Comparison of ENCODE assay signal across 8 cellular contexts in the genomic region with DNA sequence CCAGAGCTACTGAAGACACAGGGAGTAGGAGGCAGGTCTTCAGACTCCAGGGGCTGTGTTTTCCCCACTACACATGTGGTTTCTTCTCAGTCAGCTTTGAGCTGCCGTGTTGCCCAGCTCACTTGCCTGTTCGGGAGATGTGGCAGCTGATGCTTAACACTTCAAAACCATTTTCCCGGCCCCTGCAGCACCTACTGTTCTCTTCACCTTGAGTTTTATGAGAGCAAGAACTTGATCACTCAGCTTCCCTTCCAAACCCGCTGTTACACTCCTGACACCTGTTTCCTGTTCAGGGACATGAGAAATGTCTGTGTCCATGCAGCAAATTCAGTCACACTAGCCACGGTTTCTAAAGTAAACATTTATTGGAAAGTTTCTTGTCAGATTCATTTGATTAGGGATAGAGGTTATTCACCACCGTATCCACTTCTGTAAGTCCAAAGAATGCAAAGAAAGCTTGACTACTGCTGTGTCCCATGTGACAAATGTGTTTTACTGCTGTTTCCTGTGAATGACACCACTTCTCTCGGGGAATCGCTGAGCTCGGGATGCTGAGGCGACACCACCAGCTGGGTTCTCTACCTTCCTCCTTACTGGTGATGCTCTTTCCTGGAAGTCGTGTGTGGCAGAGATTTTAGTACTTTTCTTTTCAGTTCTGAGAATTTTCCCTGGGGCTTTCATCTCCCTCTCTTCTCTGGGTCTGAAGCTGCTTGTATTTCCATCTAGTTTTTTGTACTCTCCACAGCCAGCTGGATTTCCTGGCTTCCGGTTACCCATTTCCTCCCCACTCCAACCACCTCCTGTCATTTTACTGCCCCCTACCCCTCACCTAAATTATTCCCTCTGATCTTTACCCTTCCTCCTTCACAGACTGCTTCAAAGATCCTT.
DNase-seq lines count a peak whose midpoint lies in the region; ATAC-seq, FAIRE-seq and TF ChIP-seq lines count a peak whose summit lies in the region.

No MANE protein-coding gene starts in this region.

- no TSS peak for BruUV-seq in endothelial cell of umbilical vein (replicated peaks; lab: Mats Ljungman, UMichigan)

- H3K4me1 Mint-ChIP-seq in HFFc6 (ENCODE audit: low read depth) (peaks cover 20% of the 10 kb centered on the region), WTC11 (peaks cover 40% of the 10 kb centered on the region)

- ATAC-seq in WTC11: peak; percentile 71

- H4K20me1 ChIP-seq in BLaER1 treated with 17β-estradiol and CSF1 and Interleukin-3, amounts not matched to agents 10 nM and 100 nM: no peaks in the 10 kb centered on the region
- H4K20me1 ChIP-seq in endothelial cell of umbilical vein (replicated peaks; ENCODE audit: control insufficient read depth, extremely low read depth, insufficient read depth, low read length): no peaks in the 10 kb centered on the region

- intact Hi-C loops in endothelial cell of umbilical vein (cut with micrococcal nuclease): loop anchor here (1.0 to 5.0 kb wide), 7 partner anchors 61 to 399 kb away; no protein-coding TSS in a partner anchor

- no peak overlapping the region for H2AFZ ChIP-seq in endothelial cell of umbilical vein (ENCODE audit: low read depth, low read length)

- no peaks in the 10 kb centered on the region for H3K9me3 Mint-ChIP-seq in HFFc6
- H3K9me3 Mint-ChIP-seq in WTC11: no peaks in the 10 kb centered on the region

- peaks cover 4% of the 10 kb centered on the region for H3K27me3 Mint-ChIP-seq in HFFc6 (ENCODE audit: insufficient read depth)
- H3K27me3 Mint-ChIP-seq in WTC11 (ENCODE audit: low read depth): no peaks in the 10 kb centered on the region

- H3K9ac ChIP-seq in BLaER1 treated with 17β-estradiol and CSF1 and Interleukin-3, amounts not matched to agents 10 nM and 100 nM: peak overlapping the region in 2 of 11 experiments; percentile 20; a peak in 1 of 22 replicates
- H3K9ac ChIP-seq in endothelial cell of umbilical vein (replicated peaks; ENCODE audit: extremely low read depth, insufficient read depth, low read length): peak overlapping the region; percentile 34

- peaks cover 20% of the 10 kb centered on the region for H3K36me3 Mint-ChIP-seq in HFFc6 (ENCODE audit: low read depth)
- H3K36me3 Mint-ChIP-seq in WTC11: no peaks in the 10 kb centered on the region; the same call in 1 of the 2 replicates

- H3K4me3 Mint-ChIP-seq in HFFc6 (peak overlapping the region; percentile 7; the same call in 1 of the 2 replicates), WTC11 (no peak overlapping the region)

- H3K27ac ChIP-seq in BLaER1 treated with 17β-estradiol and CSF1 and Interleukin-3, amounts not matched to agents 10 nM and 100 nM: peak overlapping the region in 3 of 11 experiments; percentile 11 to 39 (median 12); a peak in 5 of 22 replicates
- H3K27ac ChIP-seq in endothelial cell of umbilical vein (ENCODE audit: insufficient read depth, low read depth, low read length): peak overlapping the region; percentile 22

- no peaks in the 10 kb centered on the region for H3K36me3 ChIP-seq in BLaER1 treated with 17β-estradiol and CSF1 and Interleukin-3, amounts not matched to agents 10 nM and 100 nM
- H3K36me3 ChIP-seq in endothelial cell of umbilical vein (ENCODE audit: control insufficient read depth in 2 of 2, extremely low read depth in 1 of 2, insufficient read depth in 2 of 2, low read length in 2 of 2): no peaks in the 10 kb centered on the region

- no peaks in the 10 kb centered on the region for H3K9me1 ChIP-seq in endothelial cell of umbilical vein (replicated peaks; ENCODE audit: control insufficient read depth, extremely low read depth, insufficient read depth, low read length)

- TF ChIP-seq POLR2A in endothelial cell of umbilical vein (IDR thresholded peaks at IDR 0.05; ENCODE audit: low read depth, low read length): peak; percentile 63

- no peak for DNase-seq in HFFc6
- no peak for DNase-seq in WTC11 (ENCODE audit: low spot score)
- DNase-seq in endothelial cell of umbilical vein (ENCODE audit: low read depth, low spot score): peak; percentile 70
- DNase-seq in renal cortical epithelial cell (ENCODE audit: low read depth): peak; percentile 21
- DNase-seq in effector CD4-positive, alpha-beta T cell: no peak
- no peak for DNase-seq in H4 (ENCODE audit: low spot score)
- no peak for DNase-seq in NOMO-1 treated with DMSO at 0.1 percent for 48 hours (lab: John Stamatoyannopoulos, UW; ENCODE audit: unreplicated experiment)

- H3K4me3 ChIP-seq in BLaER1 treated with 17β-estradiol and CSF1 and Interleukin-3, amounts not matched to agents 10 nM and 100 nM: peak overlapping the region in 3 of 10 experiments; percentile 5 to 37 (median 7); a peak in 3 of 20 replicates
- peak overlapping the region in 2 of 3 experiments; percentile 2 to 12 for H3K4me3 ChIP-seq in endothelial cell of umbilical vein (replicated peaks in 1 of 3; ENCODE audit: insufficient read depth in 1 of 3, low read depth in 1 of 3, low read length in 3 of 3)

- CTCF ChIA-PET in WTC11 (lab: Charles Lee): interaction anchor here (0.6 to 1.9 kb wide), 8 partner anchors 83 to 399 kb away, joined by 3 to 7 read pairs (median 4); no protein-coding TSS in a partner anchor
- CTCF ChIA-PET in endothelial cell of umbilical vein (lab: Charles Lee): interaction anchor here (0.9 to 3.2 kb wide), 18 partner anchors 9 to 402 kb away, joined by 3 to 34 read pairs (median 4); partner anchors contain the start of gene KLF7

- H3K4me1 ChIP-seq in BLaER1 treated with 17β-estradiol and CSF1 and Interleukin-3, amounts not matched to agents 10 nM and 100 nM: peaks cover 14 to 34% (median 27%) of the 10 kb centered on the region in 10 experiments
- peaks cover 23% of the 10 kb centered on the region for H3K4me1 ChIP-seq in endothelial cell of umbilical vein (ENCODE audit: control insufficient read depth, extremely low read depth, insufficient read depth, low read length)

- H3K27me3 ChIP-seq in BLaER1 treated with 17β-estradiol and CSF1 and Interleukin-3, amounts not matched to agents 10 nM and 100 nM: no peaks in the 10 kb centered on the region
- no peaks in the 10 kb centered on the region for H3K27me3 ChIP-seq in endothelial cell of umbilical vein (ENCODE audit: control insufficient read depth in 2 of 2, insufficient read depth in 2 of 2, low read length in 2 of 2)

- peak; percentile 78 for FAIRE-seq in endothelial cell of umbilical vein (lab: Jason Lieb, UNC)

- TF ChIP-seq CTCF in HFFc6 (IDR thresholded peaks at IDR 0.05) (no peak), WTC11 (IDR thresholded peaks at IDR 0.05) (no peak), endothelial cell of umbilical vein (IDR thresholded peaks at IDR 0.05; ENCODE audit: extremely low read depth in 1 of 2, insufficient read depth in 1 of 2, low read depth in 1 of 2, low read length in 2 of 2) (no peak)

- POLR2A ChIA-PET in WTC11 (lab: Charles Lee): interaction anchor here (1.3 kb wide), 1 partner anchor 92 kb away, joined by 3 read pairs; the partner anchor contains the start of gene KLF7
- POLR2A ChIA-PET in endothelial cell of umbilical vein (lab: Charles Lee): interaction anchor here (2.1 kb wide), 1 partner anchor 91 kb away, joined by 18 read pairs; the partner anchor contains the start of gene KLF7

- no peaks in the 10 kb centered on the region for H3K9me3 ChIP-seq in BLaER1 treated with 17β-estradiol and CSF1 and Interleukin-3, amounts not matched to agents 10 nM and 100 nM (replicated peaks in 1 of 11)
- H3K9me3 ChIP-seq in endothelial cell of umbilical vein (replicated peaks; ENCODE audit: control insufficient read depth, insufficient read depth, low read length): no peaks in the 10 kb centered on the region

- dilution Hi-C loops in endothelial cell of umbilical vein (cut with MboI; ENCODE audit: extremely low pct_ligation_motif_present, low sequenced_read_pairs): no loop called here

- H3K79me2 ChIP-seq in endothelial cell of umbilical vein (ENCODE audit: control insufficient read depth, insufficient read depth, low read length): no peaks in the 10 kb centered on the region

- H3K27ac Mint-ChIP-seq in HFFc6: peak overlapping the region; percentile 36; the same call in 1 of the 2 replicates
- peak overlapping the region; percentile 33; the same call in 1 of the 2 replicates for H3K27ac Mint-ChIP-seq in WTC11

- H3K4me2 ChIP-seq in BLaER1 treated with 17β-estradiol and CSF1 and Interleukin-3, amounts not matched to agents 10 nM and 100 nM: peak overlapping the region; percentile 60 to 83 (median 70)
- peak overlapping the region; percentile 68 for H3K4me2 ChIP-seq in endothelial cell of umbilical vein (ENCODE audit: insufficient read depth, low read length)

TF ChIP-seq in WTC11, 78 proteins besides CTCF, POLR2A, EP300 and RAD21:
- TF ChIP-seq TP53 (CRISPR knock-in tag; IDR thresholded peaks at IDR 0.05) (no peak), NR2C2 (CRISPR knock-in tag; IDR thresholded peaks at IDR 0.05) (no peak)
- TF ChIP-seq, protein P1, sequence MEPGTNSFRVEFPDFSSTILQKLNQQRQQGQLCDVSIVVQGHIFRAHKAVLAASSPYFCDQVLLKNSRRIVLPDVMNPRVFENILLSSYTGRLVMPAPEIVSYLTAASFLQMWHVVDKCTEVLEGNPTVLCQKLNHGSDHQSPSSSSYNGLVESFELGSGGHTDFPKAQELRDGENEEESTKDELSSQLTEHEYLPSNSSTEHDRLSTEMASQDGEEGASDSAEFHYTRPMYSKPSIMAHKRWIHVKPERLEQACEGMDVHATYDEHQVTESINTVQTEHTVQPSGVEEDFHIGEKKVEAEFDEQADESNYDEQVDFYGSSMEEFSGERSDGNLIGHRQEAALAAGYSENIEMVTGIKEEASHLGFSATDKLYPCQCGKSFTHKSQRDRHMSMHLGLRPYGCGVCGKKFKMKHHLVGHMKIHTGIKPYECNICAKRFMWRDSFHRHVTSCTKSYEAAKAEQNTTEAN (CRISPR knock-in tag; IDR thresholded peaks at IDR 0.05): no peak
TF ChIP-seq in WTC11: peak in this region for 0.

TF ChIP-seq in endothelial cell of umbilical vein, 7 proteins besides CTCF, POLR2A, EP300 and RAD21:
- TF ChIP-seq MYC (IDR thresholded peaks at IDR 0.05; ENCODE audit: low read depth, low read length) (no peak), POLR2AphosphoS5 (IDR thresholded peaks at IDR 0.05; ENCODE audit: insufficient read depth, low read depth, low read length) (peak; percentile 40)
- TF ChIP-seq, protein P2, sequence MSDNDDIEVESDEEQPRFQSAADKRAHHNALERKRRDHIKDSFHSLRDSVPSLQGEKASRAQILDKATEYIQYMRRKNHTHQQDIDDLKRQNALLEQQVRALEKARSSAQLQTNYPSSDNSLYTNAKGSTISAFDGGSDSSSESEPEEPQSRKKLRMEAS (IDR thresholded peaks at IDR 0.05; ENCODE audit: insufficient read depth, insufficient read length): no peak
TF ChIP-seq in endothelial cell of umbilical vein: peak in this region for 1.

Comparison
In these comparisons a context has a peak if more than half of its experiments do, and no peak if none do; other contexts are left out.
1. DNase-seq: peak in endothelial cell of umbilical vein (single experiment) and renal cortical epithelial cell (single experiment); none in HFFc6 (single experiment), WTC11 (single experiment), effector CD4-positive, alpha-beta T cell (single experiment), H4 (single experiment) and NOMO-1 treated with DMSO at 0.1 percent for 48 hours (single experiment).